Comparison of ENCODE assay signal across 14 cellular contexts in the genomic region with DNA sequence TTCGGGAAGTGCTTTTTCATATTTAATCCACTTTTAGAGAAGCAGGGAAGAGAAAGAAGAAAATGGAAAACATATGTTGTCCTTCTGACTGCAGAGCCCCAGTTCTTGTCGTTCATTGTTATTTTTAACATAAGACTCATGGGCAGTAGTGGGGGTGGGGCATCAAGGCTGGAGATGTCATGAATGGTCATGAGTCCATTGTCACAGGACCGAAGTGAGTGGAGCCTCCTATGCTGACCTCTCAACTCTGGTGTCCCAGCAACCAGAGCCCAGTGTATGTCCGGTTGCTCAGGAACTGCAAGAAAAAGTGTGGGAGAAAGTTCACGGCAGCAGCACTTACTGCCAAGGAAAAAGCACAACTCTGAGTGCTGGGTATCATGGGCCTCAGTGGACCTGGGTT.
DNase-seq lines count a peak whose midpoint lies in the region; ATAC-seq and TF ChIP-seq lines count a peak whose summit lies in the region.
"Had no signal": no experiment of that assay in that cellular context is flagged by ENCODE, and none has a peak within 500 bp of the region (broad histone marks: within the 10 kb centered on the region; RNA-seq: fewer than 3 reads in every experiment).

No MANE protein-coding gene starts in this region.

- H3K36me3 ChIP-seq in adipocyte (ENCODE audit: control insufficient read depth, insufficient read depth, low read length, severe bottlenecking) = no peaks in the 10 kb centered on the region
- H3K36me3 ChIP-seq in upper lobe of right lung = no peaks in the 10 kb centered on the region
- H3K36me3 ChIP-seq: prostate gland had no signal

- intact Hi-C loops in upper lobe of right lung (cut with DNase I) = no loop called here

- ATAC-seq in upper lobe of right lung = peak; percentile 66
- ATAC-seq in HG03565 (IDR thresholded peaks at IDR 0.05; ENCODE audit: unreplicated experiment) = no peak

- H3K4me3 ChIP-seq in adipocyte (ENCODE audit: low read length) = no peak overlapping the region
- H3K4me3 ChIP-seq in upper lobe of right lung = no peak overlapping the region
- H3K4me3 ChIP-seq: prostate gland had no signal

- no peak for TF ChIP-seq POLR2A in erythroblast (IDR thresholded peaks at IDR 0.05; ENCODE audit: low read length)

- no peak for TF ChIP-seq CTCF in upper lobe of right lung (IDR thresholded peaks at IDR 0.05)

- H3K9me3 ChIP-seq in adipocyte (ENCODE audit: control insufficient read depth, low read length) (no peaks in the 10 kb centered on the region), upper lobe of right lung (no peaks in the 10 kb centered on the region)
- H3K9me3 ChIP-seq: prostate gland had no signal

- peaks cover 47% of the 10 kb centered on the region for H3K4me1 ChIP-seq in adipocyte (ENCODE audit: control insufficient read depth, insufficient read depth, low read length)
- peaks cover 30% of the 10 kb centered on the region for H3K4me1 ChIP-seq in upper lobe of right lung

- H3K27ac ChIP-seq in upper lobe of right lung = peak overlapping the region; percentile 37

- H3K27me3 ChIP-seq in adipocyte (replicated peaks; ENCODE audit: control insufficient read depth, insufficient read depth, low read length) (no peaks in the 10 kb centered on the region), upper lobe of right lung (no peaks in the 10 kb centered on the region)

- peak overlapping the region; percentile 63 for H3K9ac ChIP-seq in adipocyte (ENCODE audit: low read length)

- DNase-seq in adipocyte (ENCODE audit: low read depth) (peak; percentile 75), fibroblast of the conjunctiva (ENCODE audit: low read depth) (peak; percentile 75), myocyte (ENCODE audit: low read depth) (peak; percentile 52), upper lobe of right lung (no peak), NCI-H2029 (lab: John Stamatoyannopoulos, UW) (no peak), erythroblast (lab: John Stamatoyannopoulos, UW) (no peak), SW480 (ENCODE audit: low spot score) (no peak)
- DNase-seq: activated T-cell treated with anti-CD3 and anti-CD28 coated beads for 4 hours, cortex of kidney, DMS 273 treated with DMSO at 0.1 percent for 48 hours, immature natural killer cell, NCI-H2081 had no signal

Comparison
In these comparisons a context has a peak if more than half of its experiments do, and no peak if none do; other contexts are left out.
1. DNase-seq: peak in adipocyte (single experiment), fibroblast of the conjunctiva (single experiment) and myocyte (single experiment); none in upper lobe of right lung (single experiment), NCI-H2029 (single experiment), erythroblast (0 of 2) and SW480 (single experiment).